Comparison of ENCODE assay signal across 8 cellular contexts in genomic region chr3:156675744-156676466, GRCh38. TPM values are rescaled to one million over a fixed set of nuclear protein-coding genes. Genes with fewer than 3 reads are reported as not detected.
DNase-seq lines count a peak whose midpoint lies in the region; ATAC-seq, FAIRE-seq and TF ChIP-seq lines count a peak whose summit lies in the region.

No MANE protein-coding gene starts in this region.

- no peaks in the 10 kb centered on the region for H3K9me3 Mint-ChIP-seq in nephron

- peaks cover 49% of the 10 kb centered on the region for H3K4me1 Mint-ChIP-seq in nephron

- no peaks in the 10 kb centered on the region for H3K9me3 ChIP-seq in vagina

- H3K27ac Mint-ChIP-seq in nephron: peak overlapping the region; percentile 79 to 98 (median 79)

- peak overlapping the region; percentile 91 to 99 (median 98) for H3K4me3 Mint-ChIP-seq in nephron

- FAIRE-seq in GM19239 (lab: Jason Lieb, UNC): peak; percentile 64

- H3K27ac ChIP-seq in 22Rv1: peak overlapping the region; percentile 87
- H3K27ac ChIP-seq in vagina: peak overlapping the region; percentile 95

- TF ChIP-seq CTCF in 22Rv1 (IDR thresholded peaks at IDR 0.05): peak; percentile 8; the same call in 1 of the 2 replicates
- TF ChIP-seq CTCF in nephron (IDR thresholded peaks at IDR 0.05; ENCODE audit: unreplicated experiment in 3 of 3): no peak
- no peak for TF ChIP-seq CTCF in vagina (IDR thresholded peaks at IDR 0.05)

- intact Hi-C loops in vagina (cut with DNase I) (loop anchor here (2.0 to 10.0 kb wide), 3 partner anchors 149 to 451 kb away; partner anchors contain the start of gene LEKR1), posterior vena cava (cut with DNase I) (loop anchor here (5.0 to 10.0 kb wide), 5 partner anchors 121 to 461 kb away; partner anchors contain the start of genes LEKR1 (in 1 of the 2) and SSR3 (in 1 of the 2))

- H3K27me3 Mint-ChIP-seq in nephron (ENCODE audit: low read depth): no peaks in the 10 kb centered on the region

- no peak for TF ChIP-seq POLR2A in vagina (IDR thresholded peaks at IDR 0.05)

- H3K27me3 ChIP-seq in vagina: no peaks in the 10 kb centered on the region

- H3K4me1 ChIP-seq in vagina: peaks cover 41% of the 10 kb centered on the region

- H3K36me3 Mint-ChIP-seq in nephron (ENCODE audit: low read depth): peaks cover 24% of the 10 kb centered on the region

- H3K36me3 ChIP-seq in vagina: peaks cover 0 to 26% of the 10 kb centered on the region in 2 donors

- peak overlapping the region; percentile 67 to 91 for H3K4me3 ChIP-seq in vagina

- DNase-seq in GM19239 (ENCODE audit: insufficient read length, low spot score) (no peak), NCI-H345 treated with DMSO at 0.1 percent for 48 hours (lab: John Stamatoyannopoulos, UW; ENCODE audit: unreplicated experiment) (peak; percentile 9), vagina (ENCODE audit: extremely low spot score in 2 of 2) (no peak), posterior vena cava (ENCODE audit: low spot score) (no peak)
- peak; percentile 32 for DNase-seq in activated CD8-positive, alpha-beta memory T cell treated with anti-CD3 and anti-CD28 coated beads, Interleukin-2, amount 50 U/mL, for 4 hours

- ATAC-seq in esophagus mucosa: peak; percentile 38

RNA-seq across cellular contexts. Expression of gene TIPARP, which starts 1.5 kb away (rescaled TPM):
- total RNA-seq in esophagus mucosa (34.4 TPM), vagina (44.0 TPM), posterior vena cava (10 to 100 TPM; 26.5 to 30.2 TPM)

Comparison
In these comparisons a context has a peak if more than half of its experiments do, and no peak if none do; other contexts are left out.
1. DNase-seq: peak in NCI-H345 treated with DMSO at 0.1 percent for 48 hours (single experiment) and activated CD8-positive, alpha-beta memory T cell treated with anti-CD3 and anti-CD28 coated beads, Interleukin-2, amount 50 U/mL, for 4 hours (single experiment); none in GM19239 (single experiment), vagina (0 of 2) and posterior vena cava (single experiment).